ENCODE assay signal across 1 cellular context in genomic region chr19:823565-824121, GRCh38.
TF ChIP-seq lines count a peak whose summit lies in the region.

No MANE protein-coding gene starts in this region.

TF ChIP-seq in K562, 482 proteins besides CTCF, POLR2A, EP300 and RAD21 (continued from another document and continues in another):
- peak in 1 of 2 experiments; percentile 57; a peak in 1 of 4 replicates for TF ChIP-seq ZNF639 (CRISPR knock-in tag; conservative IDR thresholded peaks at IDR 0.05 in 1 of 2, IDR thresholded peaks at IDR 0.05 in 1 of 2)
- no peak for TF ChIP-seq HES1 (IDR thresholded peaks at IDR 0.05; ENCODE audit: low read depth)
- peak; percentile 47 for TF ChIP-seq CBFA2T3 (IDR thresholded peaks at IDR 0.05)
- no peak for TF ChIP-seq ZHX1 (conservative IDR thresholded peaks at IDR 0.05; ENCODE audit: low read length)
- no peak for TF ChIP-seq POLR3A (IDR thresholded peaks at IDR 0.05; ENCODE audit: borderline replicate concordance, extremely low read depth, insufficient read depth, insufficient read length)
- no peak for TF ChIP-seq NR3C1 (CRISPR knock-in tag; IDR thresholded peaks at IDR 0.05)
- TF ChIP-seq HMGN3 (IDR thresholded peaks at IDR 0.05; ENCODE audit: borderline replicate concordance, extremely low read depth, insufficient read length, low read depth, low read length): peak; percentile 44
- TF ChIP-seq CHAMP1 (IDR thresholded peaks at IDR 0.05): no peak
- TF ChIP-seq JUND (IDR thresholded peaks at IDR 0.05; ENCODE audit: borderline replicate concordance, low read depth, low read length): peak; percentile 32
- no peak for TF ChIP-seq JUND (tag; IDR thresholded peaks at IDR 0.05; ENCODE audit: borderline replicate concordance, low read depth, low read length)
- peak; percentile 50; the same call in 1 of the 2 replicates for TF ChIP-seq ATF3 (IDR thresholded peaks at IDR 0.05)
- TF ChIP-seq ATF3 (CRISPR knock-in tag; conservative IDR thresholded peaks at IDR 0.05): no peak
- TF ChIP-seq POLR2H (tag; IDR thresholded peaks at IDR 0.05; ENCODE audit: low read depth): peak; percentile 87
- TF ChIP-seq ZNF668 (CRISPR knock-in tag; IDR thresholded peaks at IDR 0.05): no peak
- no peak for TF ChIP-seq RBM34 (IDR thresholded peaks at IDR 0.05; ENCODE audit: borderline replicate concordance, insufficient read depth, low read length)
- TF ChIP-seq ELF2 (CRISPR knock-in tag; IDR thresholded peaks at IDR 0.05): no peak
- TF ChIP-seq FOXM1 (IDR thresholded peaks at IDR 0.05; ENCODE audit: low read depth): no peak
- no peak for TF ChIP-seq FOXM1 (CRISPR knock-in tag; IDR thresholded peaks at IDR 0.05; ENCODE audit: low read depth)
- TF ChIP-seq FOXK2 (conservative IDR thresholded peaks at IDR 0.05 in 1 of 2, IDR thresholded peaks at IDR 0.05 in 1 of 2; ENCODE audit: low read depth in 2 of 2): peak; percentile 32 to 39; a peak in 1 of 4 replicates
- TF ChIP-seq SMARCE1 (IDR thresholded peaks at IDR 0.05): no peak
- TF ChIP-seq TSC22D4 (tag; IDR thresholded peaks at IDR 0.05): no peak
- TF ChIP-seq ZBED1 (IDR thresholded peaks at IDR 0.05): no peak
- no peak for TF ChIP-seq KDM2B (CRISPR knock-in tag; IDR thresholded peaks at IDR 0.05)
- TF ChIP-seq ZBTB8A (IDR thresholded peaks at IDR 0.05; ENCODE audit: partially characterized antibody): no peak
- no peak for TF ChIP-seq PTTG1 (tag; IDR thresholded peaks at IDR 0.05; ENCODE audit: low read depth)
- no peak for TF ChIP-seq SRF (CRISPR knock-in tag; IDR thresholded peaks at IDR 0.05)
- TF ChIP-seq SIRT6 (IDR thresholded peaks at IDR 0.05; ENCODE audit: low read depth, low read length): no peak
- TF ChIP-seq NFATC3 (IDR thresholded peaks at IDR 0.05): no peak
- TF ChIP-seq ZZZ3 (IDR thresholded peaks at IDR 0.05): no peak
- no peak for TF ChIP-seq CHD2 (IDR thresholded peaks at IDR 0.05; ENCODE audit: low read depth, low read length)
- TF ChIP-seq KLF16 (IDR thresholded peaks at IDR 0.05): no peak; the same call in 1 of the 2 replicates
- no peak for TF ChIP-seq YBX1 (IDR thresholded peaks at IDR 0.05)
- no peak for TF ChIP-seq HEY1 (CRISPR knock-in tag; IDR thresholded peaks at IDR 0.05; ENCODE audit: borderline replicate concordance)
- no peak for TF ChIP-seq SIN3B (IDR thresholded peaks at IDR 0.05; ENCODE audit: low read depth)
- TF ChIP-seq ZC3H8 (IDR thresholded peaks at IDR 0.05): no peak
- TF ChIP-seq THRB (CRISPR knock-in tag; conservative IDR thresholded peaks at IDR 0.05): peak; percentile 19; the same call in 1 of the 2 replicates
- no peak for TF ChIP-seq SIX5 (IDR thresholded peaks at IDR 0.05; ENCODE audit: borderline replicate concordance in 1 of 2, insufficient read depth in 1 of 2, low read depth in 1 of 2, low read length in 2 of 2)
- no peak for TF ChIP-seq ZNF280A (IDR thresholded peaks at IDR 0.05; ENCODE audit: low read depth, partially characterized antibody)
- no peak; the same call in 1 of the 2 replicates for TF ChIP-seq ZNF197 (CRISPR knock-in tag; IDR thresholded peaks at IDR 0.05; ENCODE audit: low read depth)
- no peak for TF ChIP-seq LCOR (CRISPR knock-in tag; IDR thresholded peaks at IDR 0.05)
- no peak for TF ChIP-seq FIP1L1 (IDR thresholded peaks at IDR 0.05; ENCODE audit: low read depth, low read length, poor library complexity, severe bottlenecking)
- TF ChIP-seq TFE3 (CRISPR knock-in tag; IDR thresholded peaks at IDR 0.05): no peak
- TF ChIP-seq FOS (IDR thresholded peaks at IDR 0.05; ENCODE audit: extremely low read depth, insufficient read length): no peak
- peak; percentile 78 for TF ChIP-seq ATF4 (CRISPR knock-in tag; IDR thresholded peaks at IDR 0.05)
- no peak; a peak in 1 of 4 replicates for TF ChIP-seq UBTF (IDR thresholded peaks at IDR 0.05; ENCODE audit: borderline replicate concordance in 1 of 2, low read depth in 2 of 2, low read length in 2 of 2)
- no peak for TF ChIP-seq RNF219 (CRISPR knock-in tag; IDR thresholded peaks at IDR 0.05)
- no peak for TF ChIP-seq MAFF (IDR thresholded peaks at IDR 0.05; ENCODE audit: low read length)
- TF ChIP-seq CTBP1 (IDR thresholded peaks at IDR 0.05; ENCODE audit: borderline replicate concordance): peak; percentile 73
- peak; percentile 73 for TF ChIP-seq ZBTB7A (IDR thresholded peaks at IDR 0.05; ENCODE audit: borderline replicate concordance, control insufficient read depth, low read depth, low read length)
